7 cellular contexts compared by ENCODE assay signal in genomic region chr19:10580979-10581631, GRCh38. TPM values are rescaled to one million over a fixed set of nuclear protein-coding genes. Genes with fewer than 3 reads are reported as not detected.
A peak's percentile ranks its signal among the peaks of the same experiment; 100 is the strongest.
DNase-seq lines count a peak whose midpoint lies in the region; ATAC-seq, FAIRE-seq and TF ChIP-seq lines count a peak whose summit lies in the region.

No MANE protein-coding gene starts in this region.

- no peak overlapping the region for H3K4me3 ChIP-seq in right atrium auricular region
- no peak overlapping the region for H3K4me3 ChIP-seq in retinal pigment epithelial cell (ENCODE audit: low read length)

- no peaks in the 10 kb centered on the region for H3K27me3 ChIP-seq in right atrium auricular region

- TF ChIP-seq POLR2A in GM12892 (IDR thresholded peaks at IDR 0.05; ENCODE audit: low read depth, low read length), result no peak

- no peak overlapping the region for H3K27ac ChIP-seq in right atrium auricular region

- peak; percentile 98 to 99 for TF ChIP-seq CTCF in right atrium auricular region (IDR thresholded peaks at IDR 0.05)
- peak; percentile 99 for TF ChIP-seq CTCF in retinal pigment epithelial cell (conservative IDR thresholded peaks at IDR 0.05; ENCODE audit: low read depth, low read length)

- no peak for ATAC-seq in GM21390 (IDR thresholded peaks at IDR 0.05; ENCODE audit: unreplicated experiment)

- no peaks in the 10 kb centered on the region for H3K9me3 ChIP-seq in right atrium auricular region

- H3K36me3 ChIP-seq in right atrium auricular region, result no peaks in the 10 kb centered on the region

- peak; percentile 71 for DNase-seq in GM12892 (ENCODE audit: insufficient read length)
- peak; percentile 80 for DNase-seq in NCI-H146 (lab: John Stamatoyannopoulos, UW)
- peak; percentile 67 to 87 (median 83) for DNase-seq in T-helper 1 cell
- peak; percentile 82 for DNase-seq in amniotic epithelial cell (ENCODE audit: low read depth)
- peak; percentile 94 for DNase-seq in right atrium auricular region (ENCODE audit: low spot score)
- peak; percentile 70 for DNase-seq in retinal pigment epithelial cell (ENCODE audit: low read depth)

- FAIRE-seq in GM12892 (lab: Jason Lieb, UNC), result peak; percentile 89

- H3K4me1 ChIP-seq in right atrium auricular region, result peaks cover 0 to 6% of the 10 kb centered on the region in 2 donors

RNA-seq across cellular contexts. Expression of gene AP1M2, which starts 6.0 kb away (rescaled TPM):
- polyA plus RNA-seq in GM12892 (2012; ENCODE audit: missing spikeins), result not detected
- 1 to 10 TPM in 1 of 2 donors, not detected in 1; 4.8 TPM for total RNA-seq in right atrium auricular region

RNA-seq across cellular contexts. Expression of gene CDKN2D, which starts 12.3 kb away (rescaled TPM):
- polyA plus RNA-seq in GM12892 (2012; ENCODE audit: missing spikeins), result 9.0 TPM
- 1 to 10 TPM; 4.4 to 4.6 TPM for total RNA-seq in right atrium auricular region

RNA-seq across cellular contexts. Expression of gene KRI1, which starts 15.3 kb away (rescaled TPM):
- 19.1 TPM for polyA plus RNA-seq in GM12892 (2012; ENCODE audit: missing spikeins)
- total RNA-seq in right atrium auricular region, result 10 to 100 TPM in 1 of 2 donors, 1 to 10 TPM in 1; 9.6 to 10.3 TPM

RNA-seq across cellular contexts. Expression of gene ATG4D, which starts 37.4 kb away (rescaled TPM):
- polyA plus RNA-seq in GM12892 (2012; ENCODE audit: missing spikeins), result 10.7 TPM
- total RNA-seq in right atrium auricular region, result 10 to 100 TPM; 47.1 to 61.2 TPM

RNA-seq across cellular contexts. Expression of gene SLC44A2, which starts 44.2 kb away (rescaled TPM):
- 27.4 TPM for polyA plus RNA-seq in GM12892 (2012; ENCODE audit: missing spikeins)
- 10 to 100 TPM; 91.3 to 96.2 TPM for total RNA-seq in right atrium auricular region
